15 cellular contexts compared by ENCODE assay signal in genomic region chrX:65933085-65933589, GRCh38.
DNase-seq lines count a peak whose midpoint lies in the region; ATAC-seq, FAIRE-seq and TF ChIP-seq lines count a peak whose summit lies in the region.
"Had no signal": no experiment of that assay in that cellular context is flagged by ENCODE, and none has a peak within 500 bp of the region (broad histone marks: within the 10 kb centered on the region; RNA-seq: fewer than 3 reads in every experiment).

No MANE protein-coding gene starts in this region.

- FAIRE-seq in bronchial epithelial cell (lab: Jason Lieb, UNC) = no peak

- peak overlapping the region; percentile 53 for H3K4me2 ChIP-seq in HCT116 (ENCODE audit: low read length)

- no peak overlapping the region for H2AFZ ChIP-seq in HCT116 (ENCODE audit: low read depth, low read length, poor library complexity, severe bottlenecking)

- H3K4me3 ChIP-seq in HCT116 (replicated peaks in 1 of 2; ENCODE audit: low read depth in 1 of 2, low read length in 2 of 2) = 0 out of 4 replicates have a peak overlapping the region, but pooled peaks of 1 of the 2 experiments have one; percentile 6
- H3K4me3 ChIP-seq in bronchial epithelial cell (ENCODE audit: low read depth, low read length) = no peak overlapping the region

- peak overlapping the region; percentile 43 for H3K9ac ChIP-seq in HCT116 (ENCODE audit: low read length)

- H3K27ac Mint-ChIP-seq in Calu3 (ENCODE audit: unreplicated experiment) (peak overlapping the region; percentile 87), nephron progenitor cell (no peak overlapping the region)
- H3K27ac Mint-ChIP-seq: H9 had no signal

- no peak for TF ChIP-seq RAD21 in HCT116 (IDR thresholded peaks at IDR 0.05; ENCODE audit: low read depth)

- ATAC-seq in HCT116 (peak; percentile 59), left colon (peak; percentile 85)

- H3K4me3 Mint-ChIP-seq in Calu3 (ENCODE audit: low read depth, unreplicated experiment) (no peak overlapping the region), nephron progenitor cell (no peak overlapping the region)
- H3K4me3 Mint-ChIP-seq: H9 had no signal

- H3K4me1 ChIP-seq in HCT116 (ENCODE audit: control insufficient read depth in 1 of 2, insufficient read depth in 2 of 2, low read length in 2 of 2) = peaks cover 11 to 41% of the 10 kb centered on the region in 2 experiments; a peak in 3 of 4 replicates

- no peak for DNase-seq in Calu3
- DNase-seq in HCT116 (ENCODE audit: low read depth, low spot score) = peak; percentile 56
- peak; percentile 65 for DNase-seq in bronchial epithelial cell (ENCODE audit: low read depth)
- DNase-seq in left colon = no peak
- no peak for DNase-seq in nephron progenitor cell
- DNase-seq in NCI-H2171 (lab: John Stamatoyannopoulos, UW) = no peak
- no peak for DNase-seq in GF-D8 (lab: John Stamatoyannopoulos, UW)
- DNase-seq: AML-193, H9, Kasumi-1, MV-4-11, NCI-H1417, NCI-H187 treated with DMSO at 0.1 percent for 48 hours, NCI-H446 had no signal

- CTCF ChIA-PET in Calu3 (lab: Charles Lee) (no interaction called here), HCT116 (lab: Charles Lee) (no interaction called here)

- TF ChIP-seq CTCF in Calu3 (IDR thresholded peaks at IDR 0.05; ENCODE audit: unreplicated experiment) (no peak), HCT116 (IDR thresholded peaks at IDR 0.05 in 2 of 3, conservative IDR thresholded peaks at IDR 0.05 in 1 of 3; ENCODE audit: borderline replicate concordance in 1 of 3, insufficient read depth in 1 of 3, low read depth in 2 of 3, low read length in 2 of 3) (no peak), bronchial epithelial cell (IDR thresholded peaks at IDR 0.05; ENCODE audit: insufficient read depth, low read length, severe bottlenecking) (no peak), nephron progenitor cell (IDR thresholded peaks at IDR 0.05) (no peak)

- RAD21 ChIA-PET in HCT116 (lab: Charles Lee; ENCODE audit: low non-redundant PET in 1 of 2, low total read pairs in 2 of 2, uncharacterized antibody in 2 of 2, unreplicated experiment in 2 of 2) = no interaction called here

- BruUV-seq in Calu3 (replicated peaks; lab: Mats Ljungman, UMichigan) = no TSS peak
- TSS peak; percentile 93 for BruUV-seq in HCT116 (replicated peaks; lab: Mats Ljungman, UMichigan)

- intact Hi-C loops in Calu3 (cut with micrococcal nuclease; ENCODE audit: unreplicated experiment) (no loop called here), HCT116 (cut with micrococcal nuclease) (loop anchor here (2.0 kb wide), 1 partner anchor 54 kb away; no protein-coding TSS in a partner anchor), left colon (cut with DNase I, micrococcal nuclease) (no loop called here)

- TF ChIP-seq POLR2A in HCT116 (IDR thresholded peaks at IDR 0.05; ENCODE audit: borderline replicate concordance, extremely low read depth, insufficient read depth, insufficient read length) = no peak

- no peaks in the 10 kb centered on the region for H3K79me2 ChIP-seq in HCT116 (ENCODE audit: insufficient read depth, low read length)

- H3K4me1 Mint-ChIP-seq in Calu3 (ENCODE audit: low read depth, unreplicated experiment) (no peaks in the 10 kb centered on the region), nephron progenitor cell (no peaks in the 10 kb centered on the region)

- H3K9me2 ChIP-seq in HCT116 (ENCODE audit: insufficient read depth) = no peaks in the 10 kb centered on the region

- POLR2A ChIA-PET in HCT116 (lab: Charles Lee) = no interaction called here

- H3K36me3 ChIP-seq in HCT116 (ENCODE audit: control insufficient read depth in 1 of 2, insufficient read depth in 2 of 2, low read length in 2 of 2) (no peaks in the 10 kb centered on the region), bronchial epithelial cell (ENCODE audit: control insufficient read depth, insufficient read depth, low read length) (no peaks in the 10 kb centered on the region)

- H3K27ac ChIP-seq in HCT116 (ENCODE audit: low read depth, low read length) = peak overlapping the region; percentile 98

- peaks cover 9% of the 10 kb centered on the region for H3K9me3 Mint-ChIP-seq in Calu3 (ENCODE audit: low read depth, unreplicated experiment)
- H3K9me3 Mint-ChIP-seq in nephron progenitor cell = peaks cover 45% of the 10 kb centered on the region

- no peaks in the 10 kb centered on the region for H3K9me3 ChIP-seq in HCT116 (ENCODE audit: control insufficient read depth in 1 of 2, insufficient read depth in 1 of 2, low read depth in 1 of 2, low read length in 2 of 2)

- H3K27me3 Mint-ChIP-seq in Calu3 (ENCODE audit: unreplicated experiment) (no peaks in the 10 kb centered on the region), nephron progenitor cell (ENCODE audit: low read depth, poor library complexity) (peaks cover 2% of the 10 kb centered on the region)

- H3K27me3 ChIP-seq in HCT116 (ENCODE audit: insufficient read depth, low read length) (no peaks in the 10 kb centered on the region), bronchial epithelial cell (ENCODE audit: control insufficient read depth, insufficient read depth, low read length) (no peaks in the 10 kb centered on the region)

- no peaks in the 10 kb centered on the region for H4K20me1 ChIP-seq in HCT116 (ENCODE audit: insufficient read depth)

- H3K36me3 Mint-ChIP-seq in Calu3 (ENCODE audit: insufficient read depth, unreplicated experiment) = peaks cover 6% of the 10 kb centered on the region
- H3K36me3 Mint-ChIP-seq in nephron progenitor cell (ENCODE audit: low read depth) = no peaks in the 10 kb centered on the region
- H3K36me3 Mint-ChIP-seq: IgD-negative memory B cell had no signal

TF ChIP-seq in HCT116, 20 proteins besides CTCF, POLR2A, EP300 and RAD21:
- no peak; the same call in 1 of the 2 replicates for TF ChIP-seq ZFX (IDR thresholded peaks at IDR 0.05)
- TF ChIP-seq SRF (IDR thresholded peaks at IDR 0.05; ENCODE audit: low read depth) = peak; percentile 7; the same call in 1 of the 2 replicates

Comparison
In these comparisons a context has a peak if more than half of its experiments do, and no peak if none do; other contexts are left out.
1. DNase-seq: peak in HCT116 (single experiment) and bronchial epithelial cell (single experiment); none in Calu3 (single experiment), left colon (0 of 2), nephron progenitor cell (single experiment), NCI-H2171 (single experiment) and GF-D8 (single experiment).